ENCODE assay signal across 9 cellular contexts in genomic region chr9:86407022-86407421, GRCh38. TPM values are rescaled to one million over a fixed set of nuclear protein-coding genes. Genes with fewer than 3 reads are reported as not detected.
A peak's percentile ranks its signal among the peaks of the same experiment; 100 is the strongest.
DNase-seq lines count a peak whose midpoint lies in the region; ATAC-seq and TF ChIP-seq lines count a peak whose summit lies in the region.
"Had no signal": no experiment of that assay in that cellular context is flagged by ENCODE, and none has a peak within 500 bp of the region (broad histone marks: within the 10 kb centered on the region; RNA-seq: fewer than 3 reads in every experiment).

No MANE protein-coding gene starts in this region.

- no peaks in the 10 kb centered on the region for H3K9me3 Mint-ChIP-seq in activated naive CD4-positive, alpha-beta T cell treated with anti-CD3 and anti-CD28 coated beads, Interleukin-2, amount 50 U/mL, for 72 hours
- H3K9me3 Mint-ChIP-seq in activated naive CD4-positive, alpha-beta T cell treated with anti-CD3 and anti-CD28 coated beads, Interleukin-2, amount 10 ng/mL, durations not matched to agents 7 days and 5 days = no peaks in the 10 kb centered on the region
- H3K9me3 Mint-ChIP-seq: CD4-positive, alpha-beta memory T cell had no signal

- H3K27ac ChIP-seq in adrenal gland (peak overlapping the region in 4 of 5 donors; percentile 22 to 85 (median 76)), thyroid gland (peak overlapping the region in 2 of 3 donors; percentile 68 to 78), Peyer's patch (no peak overlapping the region), tibial artery (no peak overlapping the region)

- ATAC-seq in activated naive CD4-positive, alpha-beta T cell treated with anti-CD3 and anti-CD28 coated beads, Interleukin-2, amount 50 U/mL, for 72 hours = peak; percentile 47 to 65
- no peak for ATAC-seq in HG03565 (IDR thresholded peaks at IDR 0.05; ENCODE audit: unreplicated experiment)

- H3K4me3 Mint-ChIP-seq in activated naive CD4-positive, alpha-beta T cell treated with anti-CD3 and anti-CD28 coated beads, Interleukin-2, amount 10 ng/mL, durations not matched to agents 7 days and 5 days = no peak overlapping the region
- H3K4me3 Mint-ChIP-seq: CD4-positive, alpha-beta memory T cell had no signal

- CTCF ChIA-PET in activated naive CD4-positive, alpha-beta T cell treated with anti-CD3 and anti-CD28 coated beads, Interleukin-2, amount 10 ng/mL, durations not matched to agents 7 days and 5 days (lab: Charles Lee) = no interaction called here

- intact Hi-C loops in adrenal gland (cut with DNase I) (no loop called here), thyroid gland (cut with DNase I) (no loop called here), tibial artery (cut with DNase I; ENCODE audit: low total_unique reads) (no loop called here)

- no peak for DNase-seq in activated naive CD4-positive, alpha-beta T cell treated with anti-CD3 and anti-CD28 coated beads, Interleukin-2, amount 50 U/mL, for 72 hours (ENCODE audit: low spot score in 2 of 2)
- no peak for DNase-seq in activated naive CD4-positive, alpha-beta T cell treated with anti-CD3 and anti-CD28 coated beads, Interleukin-2, amount 10 ng/mL, durations not matched to agents 7 days and 5 days
- DNase-seq in adrenal gland (peak; percentile 78 to 90 (median 87)), kidney epithelial cell (ENCODE audit: low read depth) (peak; percentile 61), thyroid gland (peak; percentile 52 to 68), Peyer's patch (no peak), tibial artery (no peak)
- DNase-seq: CD4-positive, alpha-beta memory T cell had no signal

- TF ChIP-seq POLR2A in adrenal gland (IDR thresholded peaks at IDR 0.05) (peak in 1 of 2 donors; percentile 65), thyroid gland (IDR thresholded peaks at IDR 0.05) (peak in 1 of 2 donors; percentile 47), Peyer's patch (IDR thresholded peaks at IDR 0.05) (no peak)

- H3K4me1 Mint-ChIP-seq in activated naive CD4-positive, alpha-beta T cell treated with anti-CD3 and anti-CD28 coated beads, Interleukin-2, amount 10 ng/mL, durations not matched to agents 7 days and 5 days = no peaks in the 10 kb centered on the region
- H3K4me1 Mint-ChIP-seq: CD4-positive, alpha-beta memory T cell had no signal

- WGBS in adrenal gland, 4 donors = 31 to 53% (median 41%) methylated on average over 3 of the region's 3 CpGs
- 57 to 59% methylated on average over 3 of the region's 3 CpGs for WGBS in thyroid gland, 2 donors

- no peak overlapping the region for H3K27ac Mint-ChIP-seq in activated naive CD4-positive, alpha-beta T cell treated with anti-CD3 and anti-CD28 coated beads, Interleukin-2, amount 50 U/mL, for 72 hours
- no peak overlapping the region for H3K27ac Mint-ChIP-seq in activated naive CD4-positive, alpha-beta T cell treated with anti-CD3 and anti-CD28 coated beads, Interleukin-2, amount 10 ng/mL, durations not matched to agents 7 days and 5 days

- no peaks in the 10 kb centered on the region for H3K9me3 ChIP-seq in adrenal gland (replicated peaks in 1 of 3)
- H3K9me3 ChIP-seq in thyroid gland = no peaks in the 10 kb centered on the region
- H3K9me3 ChIP-seq in Peyer's patch = no peaks in the 10 kb centered on the region
- no peaks in the 10 kb centered on the region for H3K9me3 ChIP-seq in tibial artery

- H3K4me3 ChIP-seq in adrenal gland = no peak overlapping the region
- no peak overlapping the region for H3K4me3 ChIP-seq in kidney epithelial cell (ENCODE audit: low read depth, low read length)
- H3K4me3 ChIP-seq in thyroid gland (replicated peaks in 1 of 3) = no peak overlapping the region
- H3K4me3 ChIP-seq in Peyer's patch = no peak overlapping the region
- no peak overlapping the region for H3K4me3 ChIP-seq in tibial artery

- TF ChIP-seq CTCF in adrenal gland (IDR thresholded peaks at IDR 0.05) = no peak
- no peak for TF ChIP-seq CTCF in kidney epithelial cell (IDR thresholded peaks at IDR 0.05; ENCODE audit: insufficient read depth, low read length, poor library complexity, severe bottlenecking)
- no peak for TF ChIP-seq CTCF in thyroid gland (IDR thresholded peaks at IDR 0.05)
- no peak for TF ChIP-seq CTCF in Peyer's patch (IDR thresholded peaks at IDR 0.05)
- TF ChIP-seq CTCF in tibial artery (IDR thresholded peaks at IDR 0.05) = no peak

- H3K4me1 ChIP-seq in adrenal gland (replicated peaks in 1 of 2) (peaks cover 24 to 25% of the 10 kb centered on the region in 2 donors), thyroid gland (peaks cover 27 to 28% of the 10 kb centered on the region in 2 donors), Peyer's patch (no peaks in the 10 kb centered on the region), tibial artery (peaks cover 0 to 18% (median 5%) of the 10 kb centered on the region in 4 donors)

- no peaks in the 10 kb centered on the region for H3K27me3 ChIP-seq in adrenal gland
- no peaks in the 10 kb centered on the region for H3K27me3 ChIP-seq in kidney epithelial cell (ENCODE audit: control insufficient read depth, insufficient read depth, low read length)
- H3K27me3 ChIP-seq in thyroid gland = no peaks in the 10 kb centered on the region
- H3K27me3 ChIP-seq in Peyer's patch = no peaks in the 10 kb centered on the region
- H3K27me3 ChIP-seq in tibial artery = peaks cover 0 to 4% of the 10 kb centered on the region in 2 donors

- peaks cover 21% of the 10 kb centered on the region for H3K27me3 Mint-ChIP-seq in activated naive CD4-positive, alpha-beta T cell treated with anti-CD3 and anti-CD28 coated beads, Interleukin-2, amount 10 ng/mL, durations not matched to agents 7 days and 5 days

- no peaks in the 10 kb centered on the region for H3K36me3 Mint-ChIP-seq in activated naive CD4-positive, alpha-beta T cell treated with anti-CD3 and anti-CD28 coated beads, Interleukin-2, amount 50 U/mL, for 72 hours
- no peaks in the 10 kb centered on the region for H3K36me3 Mint-ChIP-seq in activated naive CD4-positive, alpha-beta T cell treated with anti-CD3 and anti-CD28 coated beads, Interleukin-2, amount 10 ng/mL, durations not matched to agents 7 days and 5 days
- H3K36me3 Mint-ChIP-seq: CD4-positive, alpha-beta memory T cell had no signal

- no peaks in the 10 kb centered on the region for H3K36me3 ChIP-seq in adrenal gland (replicated peaks in 1 of 2)
- H3K36me3 ChIP-seq in kidney epithelial cell (ENCODE audit: control insufficient read depth, insufficient read depth, low read length) = no peaks in the 10 kb centered on the region
- no peaks in the 10 kb centered on the region for H3K36me3 ChIP-seq in thyroid gland
- H3K36me3 ChIP-seq in Peyer's patch = no peaks in the 10 kb centered on the region
- H3K36me3 ChIP-seq in tibial artery = no peaks in the 10 kb centered on the region

RNA-seq across cellular contexts. Expression of gene TUT7, which starts 52.8 kb away (rescaled TPM):
- 10 to 100 TPM; 33.7 to 45.3 TPM for total RNA-seq in activated naive CD4-positive, alpha-beta T cell treated with anti-CD3 and anti-CD28 coated beads, Interleukin-2, amount 50 U/mL, for 72 hours
- total RNA-seq in adrenal gland = 10 to 100 TPM; 12.7 to 51.7 (median 28.9) TPM
- polyA plus RNA-seq in adrenal gland = 10 to 100 TPM; 15.4 to 28.6 (median 19.8) TPM
- 25.9 and 26.4 TPM in 2 replicates for total RNA-seq in kidney epithelial cell
- 10 to 100 TPM; 32.0 to 40.6 (median 33.7) TPM for total RNA-seq in thyroid gland
- 10 to 100 TPM; 36.8 to 99.9 (median 50.4) TPM for total RNA-seq in Peyer's patch

Comparison
In these comparisons a context has a peak if more than half of its experiments do, and no peak if none do; other contexts are left out.
1. DNase-seq: peak in adrenal gland (7 of 7), kidney epithelial cell (single experiment) and thyroid gland (2 of 2); none in activated naive CD4-positive, alpha-beta T cell treated with anti-CD3 and anti-CD28 coated beads, Interleukin-2, amount 50 U/mL, for 72 hours (0 of 2), activated naive CD4-positive, alpha-beta T cell treated with anti-CD3 and anti-CD28 coated beads, Interleukin-2, amount 10 ng/mL, durations not matched to agents 7 days and 5 days (single experiment), Peyer's patch (0 of 3) and tibial artery (0 of 2).
2. H3K27ac ChIP-seq: peak in adrenal gland (4 of 5) and thyroid gland (2 of 3); none in Peyer's patch (0 of 4) and tibial artery (0 of 2).